Comparison of ENCODE assay signal across 1 cellular context in genomic region chr15:101232677-101233076, GRCh38.
TF ChIP-seq lines count a peak whose summit lies in the region.

No MANE protein-coding gene starts in this region.

TF ChIP-seq in GM23338, 12 proteins besides CTCF, POLR2A, EP300 and RAD21 (continued from another document):
- TF ChIP-seq ZNF462 (CRISPR knock-in tag; IDR thresholded peaks at IDR 0.05) (no peak), ZNF114 (CRISPR knock-in tag; IDR thresholded peaks at IDR 0.05) (no peak), EZH2phosphoT487 (IDR thresholded peaks at IDR 0.05; ENCODE audit: unreplicated experiment) (no peak), NANOG (IDR thresholded peaks at IDR 0.05; ENCODE audit: borderline replicate concordance) (no peak), ZNF331 (CRISPR knock-in tag; IDR thresholded peaks at IDR 0.05; ENCODE audit: low read depth) (no peak), CREB1 (CRISPR knock-in tag; IDR thresholded peaks at IDR 0.05; ENCODE audit: low read depth) (no peak), POLR2AphosphoS5 (IDR thresholded peaks at IDR 0.05; ENCODE audit: low read depth) (no peak)
